ENCODE assay signal across 9 cellular contexts in the genomic region with DNA sequence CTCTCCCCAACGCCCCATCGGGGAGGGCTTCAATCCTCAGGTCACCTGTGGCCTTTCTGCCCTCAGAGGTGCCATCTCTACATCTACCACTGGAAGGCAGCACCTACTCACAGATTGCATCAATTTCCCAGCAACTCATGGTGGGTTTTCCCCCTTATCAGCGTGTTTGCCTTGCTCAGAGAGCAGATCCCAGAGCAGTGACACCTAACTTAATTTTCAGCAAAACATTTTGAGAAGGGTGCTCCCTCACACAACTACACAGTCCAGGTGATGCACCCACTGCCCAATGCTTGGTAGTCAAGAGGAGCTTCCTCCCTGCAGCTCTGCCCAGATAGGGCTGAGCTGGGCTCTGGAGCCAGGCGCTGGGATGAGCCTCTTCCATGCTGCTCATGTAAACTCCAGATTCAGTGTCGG. TPM values are rescaled to one million over a fixed set of nuclear protein-coding genes. Genes with fewer than 3 reads are reported as not detected.
DNase-seq lines count a peak whose midpoint lies in the region; ATAC-seq, FAIRE-seq and TF ChIP-seq lines count a peak whose summit lies in the region.
"Had no signal": no experiment of that assay in that cellular context is flagged by ENCODE, and none has a peak within 500 bp of the region (broad histone marks: within the 10 kb centered on the region; RNA-seq: fewer than 3 reads in every experiment).

No MANE protein-coding gene starts in this region.

- no peaks in the 10 kb centered on the region for H3K36me3 ChIP-seq in Karpas-422 (ENCODE audit: insufficient read depth, low read length)
- H3K36me3 ChIP-seq in vagina, result no peaks in the 10 kb centered on the region
- no peaks in the 10 kb centered on the region for H3K36me3 ChIP-seq in suprapubic skin

- no peak for DNase-seq in GM18507 (ENCODE audit: extremely low spot score, insufficient read length, low read depth)
- peak; percentile 74 for DNase-seq in Karpas-422
- peak; percentile 47 for DNase-seq in iPS DF 19.7 (ENCODE audit: low read depth, low spot score)
- no peak for DNase-seq in stimulated activated CD8-positive, alpha-beta memory T cell treated with anti-CD3 and anti-CD28 coated beads, Interleukin-4, amount 100 ng/mL, for 48 hours
- DNase-seq in NCI-H1930 (lab: John Stamatoyannopoulos, UW), result no peak
- no peak for DNase-seq in vagina (ENCODE audit: extremely low spot score in 2 of 2)
- DNase-seq in suprapubic skin (ENCODE audit: low spot score in 2 of 2), result no peak

- TF ChIP-seq POLR2A in vagina (IDR thresholded peaks at IDR 0.05), result no peak
- TF ChIP-seq POLR2A in suprapubic skin (IDR thresholded peaks at IDR 0.05), result no peak

- no peaks in the 10 kb centered on the region for H3K9me2 ChIP-seq in Karpas-422 (replicated peaks; ENCODE audit: insufficient read depth, low read length)

- WGBS in suprapubic skin, result 29% methylated on average over 5 of the region's 5 CpGs

- H3K27me3 ChIP-seq in Karpas-422 (ENCODE audit: low read length) (peaks cover 5% of the 10 kb centered on the region; the same call in 1 of the 2 replicates), vagina (no peaks in the 10 kb centered on the region), suprapubic skin (no peaks in the 10 kb centered on the region)

- peak; percentile 77 for ATAC-seq in GM21737 (IDR thresholded peaks at IDR 0.05; ENCODE audit: unreplicated experiment)

- peak; percentile 84 for FAIRE-seq in GM18507 (lab: Jason Lieb, UNC)
- FAIRE-seq: TTC549 had no signal

- H3K4me2 ChIP-seq in Karpas-422 (ENCODE audit: low read depth, low read length, poor library complexity, severe bottlenecking), result no peak overlapping the region

- TF ChIP-seq CTCF in vagina (IDR thresholded peaks at IDR 0.05) (no peak), suprapubic skin (IDR thresholded peaks at IDR 0.05) (peak in 1 of 2 donors; percentile 21)

- H2AFZ ChIP-seq in Karpas-422 (ENCODE audit: low read length), result no peak overlapping the region

- no peak overlapping the region for H3K27ac ChIP-seq in Karpas-422 (ENCODE audit: low read length)
- no peak overlapping the region for H3K27ac ChIP-seq in vagina
- H3K27ac ChIP-seq in suprapubic skin, result no peak overlapping the region

- no peaks in the 10 kb centered on the region for H4K20me1 ChIP-seq in Karpas-422 (ENCODE audit: insufficient read depth, low read depth, low read length)

- H3K9ac ChIP-seq in Karpas-422 (ENCODE audit: low read length), result no peak overlapping the region

- no peaks in the 10 kb centered on the region for H3K9me3 ChIP-seq in Karpas-422 (ENCODE audit: low read length)
- peaks cover 3% of the 10 kb centered on the region for H3K9me3 ChIP-seq in vagina
- no peaks in the 10 kb centered on the region for H3K9me3 ChIP-seq in suprapubic skin

- TF ChIP-seq EP300 in suprapubic skin (IDR thresholded peaks at IDR 0.05), result no peak

- no peak overlapping the region for H3K4me3 ChIP-seq in Karpas-422 (ENCODE audit: low read length)
- no peak overlapping the region for H3K4me3 ChIP-seq in vagina
- no peak overlapping the region for H3K4me3 ChIP-seq in suprapubic skin

- H3K79me2 ChIP-seq in Karpas-422 (ENCODE audit: low read length), result no peaks in the 10 kb centered on the region

- H3K4me1 ChIP-seq in Karpas-422 (ENCODE audit: low read length), result peaks cover 3% of the 10 kb centered on the region; the same call in 1 of the 2 replicates
- H3K4me1 ChIP-seq in vagina, result no peaks in the 10 kb centered on the region
- H3K4me1 ChIP-seq in suprapubic skin, result no peaks in the 10 kb centered on the region

- intact Hi-C loops in vagina (cut with DNase I), result no loop called here

RNA-seq across cellular contexts. Expression of a gene that starts 48.2 kb away (rescaled TPM):
- total RNA-seq in Karpas-422 (2014; rRNA removed; shearing (Covaris generic); ENCODE audit: low replicate concordance), result 0.32 TPM in 1 of 2 replicates, not detected in the other
- total RNA-seq in vagina, result not detected
- total RNA-seq in suprapubic skin, result 1 to 10 TPM in 1 of 4 donors, not detected in 3; 5.1 TPM

Comparison
In these comparisons a context has a peak if more than half of its experiments do, and no peak if none do; other contexts are left out.
1. DNase-seq: peak in Karpas-422 (single experiment) and iPS DF 19.7 (single experiment); none in GM18507 (single experiment), stimulated activated CD8-positive, alpha-beta memory T cell treated with anti-CD3 and anti-CD28 coated beads, Interleukin-4, amount 100 ng/mL, for 48 hours (single experiment), NCI-H1930 (0 of 2), vagina (0 of 2) and suprapubic skin (0 of 2).